In the genomic region with DNA sequence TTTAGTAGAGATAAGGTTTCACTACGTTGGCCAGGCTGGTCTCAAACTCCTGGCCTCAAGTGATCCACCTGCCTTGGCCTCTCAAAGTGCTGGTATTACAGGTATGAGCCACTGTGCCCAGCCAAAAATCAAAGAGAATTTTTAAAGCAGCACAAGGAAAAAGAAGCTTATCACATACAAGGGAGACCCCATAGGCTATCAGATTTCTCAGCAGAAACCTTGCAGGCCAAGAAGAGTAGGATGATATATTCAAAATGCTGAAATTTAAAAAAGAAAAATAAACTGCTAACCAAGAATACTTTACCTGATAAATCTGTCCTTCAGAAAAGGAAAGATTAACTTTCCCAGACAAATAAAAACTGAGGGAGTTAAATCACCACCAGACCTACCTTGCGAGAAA, we compare ENCODE assay signal across 34 cellular contexts. TPM values are rescaled to one million over a fixed set of nuclear protein-coding genes. Genes with fewer than 3 reads are reported as not detected.
"Had no signal": no experiment of that assay in that cellular context is flagged by ENCODE, and none has a peak within 500 bp of the region (broad histone marks: within the 10 kb centered on the region; RNA-seq: fewer than 3 reads in every experiment).

No MANE protein-coding gene starts in this region.

- H3K4me2 ChIP-seq: PC-9 had no signal

- H3K4me3 ChIP-seq: MG63, PC-9, SJCRH30, SK-N-MC had no signal

- DNase-seq: MG63, NCI-H1048, NCI-H1092 treated with DMSO at 0.1 percent for 48 hours, NCI-H1105 treated with DMSO at 0.1 percent for 48 hours, NCI-H1417, NCI-H1436 treated with DMSO at 0.1 percent for 48 hours, NCI-H1694 treated with DMSO at 0.1 percent for 48 hours, NCI-H187 treated with DMSO at 0.1 percent for 48 hours, NCI-H2029, NCI-H2081, NCI-H2171, NCI-H226, NCI-H446 treated with DMSO at 0.1 percent for 48 hours, NCI-H510A, NCI-H524, NCI-H526, NCI-H69, NCI-H748 treated with DMSO at 0.1 percent for 48 hours, NCI-H82, PC-9, SHP77, SIG-M5, SJCRH30, SW 1271, T-helper 1 cell, T-helper 2 cell had no signal

- FAIRE-seq: RCC 7860 had no signal

- H2AFZ ChIP-seq: PC-9 had no signal

- H3K27me3 ChIP-seq: SJCRH30 had no signal

- ATAC-seq: Panc1, Right ventricle myocardium inferior, SK-N-SH treated with all-trans-retinoic acid at 6 μM for 48 hours had no signal

- H3K27ac ChIP-seq: PC-9, RWPE1, SJCRH30, SK-N-MC had no signal

RNA-seq across cellular contexts. Expression of gene VASH2, which starts 49.1 kb away (rescaled TPM):
- total RNA-seq: PC-9 had no signal

RNA-seq across cellular contexts. Expression of gene SPATA45, which starts 53.8 kb away (rescaled TPM):
- total RNA-seq: M059J, PC-9, Right ventricle myocardium inferior, RPMI7951, SJCRH30 had no signal
